ENCODE assay signal across 1 cellular context in the genomic region with DNA sequence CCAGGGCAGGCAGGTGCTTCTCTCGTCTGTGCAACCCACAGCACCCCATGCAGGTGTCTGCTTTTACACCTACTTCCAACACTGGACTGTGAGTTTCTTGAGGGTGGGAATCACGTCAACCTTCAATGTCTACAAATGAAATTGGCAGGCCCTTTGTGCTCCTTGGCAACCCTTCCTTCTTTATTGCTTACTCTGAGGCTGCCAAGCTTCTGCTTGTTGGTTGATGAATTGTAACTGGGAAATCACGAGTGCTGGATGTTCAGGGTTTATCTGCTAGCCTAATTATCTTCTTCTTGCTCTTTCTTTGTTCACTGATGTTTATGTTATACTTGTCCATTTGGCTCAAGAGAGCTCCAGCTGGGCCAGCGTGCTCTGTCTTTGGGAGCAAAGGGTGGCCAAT.
TF ChIP-seq lines count a peak whose summit lies in the region.

No MANE protein-coding gene starts in this region.

TF ChIP-seq in GM12878, 131 proteins besides CTCF, POLR2A, EP300 and RAD21:
- TF ChIP-seq FOXK2 (IDR thresholded peaks at IDR 0.05) (no peak), SIX5 (IDR thresholded peaks at IDR 0.05; ENCODE audit: low read depth, low read length, severe bottlenecking) (no peak), ZZZ3 (IDR thresholded peaks at IDR 0.05; ENCODE audit: control insufficient read depth, insufficient read length, low read depth) (no peak), KLF5 (IDR thresholded peaks at IDR 0.05; ENCODE audit: partially characterized antibody) (no peak), ATF7 (IDR thresholded peaks at IDR 0.05; ENCODE audit: low read depth) (no peak), MEF2B (IDR thresholded peaks at IDR 0.05; ENCODE audit: partially characterized antibody, poor library complexity, severe bottlenecking) (no peak), ZNF622 (IDR thresholded peaks at IDR 0.05) (no peak), ZNF384 (IDR thresholded peaks at IDR 0.05; ENCODE audit: borderline replicate concordance, low read depth, low read length) (no peak), ZNF217 (IDR thresholded peaks at IDR 0.05) (no peak), RCOR1 (conservative IDR thresholded peaks at IDR 0.05; ENCODE audit: low read depth, low read length) (no peak), CREM (IDR thresholded peaks at IDR 0.05; ENCODE audit: low read depth) (no peak), RBBP5 (conservative IDR thresholded peaks at IDR 0.05) (no peak), TCF3 (IDR thresholded peaks at IDR 0.05; ENCODE audit: borderline replicate concordance, insufficient read depth, low read depth, low read length) (no peak)
- TF ChIP-seq, protein P1, sequence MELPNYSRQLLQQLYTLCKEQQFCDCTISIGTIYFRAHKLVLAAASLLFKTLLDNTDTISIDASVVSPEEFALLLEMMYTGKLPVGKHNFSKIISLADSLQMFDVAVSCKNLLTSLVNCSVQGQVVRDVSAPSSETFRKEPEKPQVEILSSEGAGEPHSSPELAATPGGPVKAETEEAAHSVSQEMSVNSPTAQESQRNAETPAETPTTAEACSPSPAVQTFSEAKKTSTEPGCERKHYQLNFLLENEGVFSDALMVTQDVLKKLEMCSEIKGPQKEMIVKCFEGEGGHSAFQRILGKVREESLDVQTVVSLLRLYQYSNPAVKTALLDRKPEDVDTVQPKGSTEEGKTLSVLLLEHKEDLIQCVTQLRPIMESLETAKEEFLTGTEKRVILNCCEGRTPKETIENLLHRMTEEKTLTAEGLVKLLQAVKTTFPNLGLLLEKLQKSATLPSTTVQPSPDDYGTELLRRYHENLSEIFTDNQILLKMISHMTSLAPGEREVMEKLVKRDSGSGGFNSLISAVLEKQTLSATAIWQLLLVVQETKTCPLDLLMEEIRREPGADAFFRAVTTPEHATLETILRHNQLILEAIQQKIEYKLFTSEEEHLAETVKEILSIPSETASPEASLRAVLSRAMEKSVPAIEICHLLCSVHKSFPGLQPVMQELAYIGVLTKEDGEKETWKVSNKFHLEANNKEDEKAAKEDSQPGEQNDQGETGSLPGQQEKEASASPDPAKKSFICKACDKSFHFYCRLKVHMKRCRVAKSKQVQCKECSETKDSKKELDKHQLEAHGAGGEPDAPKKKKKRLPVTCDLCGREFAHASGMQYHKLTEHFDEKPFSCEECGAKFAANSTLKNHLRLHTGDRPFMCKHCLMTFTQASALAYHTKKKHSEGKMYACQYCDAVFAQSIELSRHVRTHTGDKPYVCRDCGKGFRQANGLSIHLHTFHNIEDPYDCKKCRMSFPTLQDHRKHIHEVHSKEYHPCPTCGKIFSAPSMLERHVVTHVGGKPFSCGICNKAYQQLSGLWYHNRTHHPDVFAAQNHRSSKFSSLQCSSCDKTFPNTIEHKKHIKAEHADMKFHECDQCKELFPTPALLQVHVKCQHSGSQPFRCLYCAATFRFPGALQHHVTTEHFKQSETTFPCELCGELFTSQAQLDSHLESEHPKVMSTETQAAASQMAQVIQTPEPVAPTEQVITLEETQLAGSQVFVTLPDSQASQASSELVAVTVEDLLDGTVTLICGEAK (IDR thresholded peaks at IDR 0.05; ENCODE audit: borderline replicate concordance), result no peak
- TF ChIP-seq, protein P2, sequence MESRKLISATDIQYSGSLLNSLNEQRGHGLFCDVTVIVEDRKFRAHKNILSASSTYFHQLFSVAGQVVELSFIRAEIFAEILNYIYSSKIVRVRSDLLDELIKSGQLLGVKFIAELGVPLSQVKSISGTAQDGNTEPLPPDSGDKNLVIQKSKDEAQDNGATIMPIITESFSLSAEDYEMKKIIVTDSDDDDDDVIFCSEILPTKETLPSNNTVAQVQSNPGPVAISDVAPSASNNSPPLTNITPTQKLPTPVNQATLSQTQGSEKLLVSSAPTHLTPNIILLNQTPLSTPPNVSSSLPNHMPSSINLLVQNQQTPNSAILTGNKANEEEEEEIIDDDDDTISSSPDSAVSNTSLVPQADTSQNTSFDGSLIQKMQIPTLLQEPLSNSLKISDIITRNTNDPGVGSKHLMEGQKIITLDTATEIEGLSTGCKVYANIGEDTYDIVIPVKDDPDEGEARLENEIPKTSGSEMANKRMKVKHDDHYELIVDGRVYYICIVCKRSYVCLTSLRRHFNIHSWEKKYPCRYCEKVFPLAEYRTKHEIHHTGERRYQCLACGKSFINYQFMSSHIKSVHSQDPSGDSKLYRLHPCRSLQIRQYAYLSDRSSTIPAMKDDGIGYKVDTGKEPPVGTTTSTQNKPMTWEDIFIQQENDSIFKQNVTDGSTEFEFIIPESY (IDR thresholded peaks at IDR 0.05), result no peak
- TF ChIP-seq, protein P3, sequence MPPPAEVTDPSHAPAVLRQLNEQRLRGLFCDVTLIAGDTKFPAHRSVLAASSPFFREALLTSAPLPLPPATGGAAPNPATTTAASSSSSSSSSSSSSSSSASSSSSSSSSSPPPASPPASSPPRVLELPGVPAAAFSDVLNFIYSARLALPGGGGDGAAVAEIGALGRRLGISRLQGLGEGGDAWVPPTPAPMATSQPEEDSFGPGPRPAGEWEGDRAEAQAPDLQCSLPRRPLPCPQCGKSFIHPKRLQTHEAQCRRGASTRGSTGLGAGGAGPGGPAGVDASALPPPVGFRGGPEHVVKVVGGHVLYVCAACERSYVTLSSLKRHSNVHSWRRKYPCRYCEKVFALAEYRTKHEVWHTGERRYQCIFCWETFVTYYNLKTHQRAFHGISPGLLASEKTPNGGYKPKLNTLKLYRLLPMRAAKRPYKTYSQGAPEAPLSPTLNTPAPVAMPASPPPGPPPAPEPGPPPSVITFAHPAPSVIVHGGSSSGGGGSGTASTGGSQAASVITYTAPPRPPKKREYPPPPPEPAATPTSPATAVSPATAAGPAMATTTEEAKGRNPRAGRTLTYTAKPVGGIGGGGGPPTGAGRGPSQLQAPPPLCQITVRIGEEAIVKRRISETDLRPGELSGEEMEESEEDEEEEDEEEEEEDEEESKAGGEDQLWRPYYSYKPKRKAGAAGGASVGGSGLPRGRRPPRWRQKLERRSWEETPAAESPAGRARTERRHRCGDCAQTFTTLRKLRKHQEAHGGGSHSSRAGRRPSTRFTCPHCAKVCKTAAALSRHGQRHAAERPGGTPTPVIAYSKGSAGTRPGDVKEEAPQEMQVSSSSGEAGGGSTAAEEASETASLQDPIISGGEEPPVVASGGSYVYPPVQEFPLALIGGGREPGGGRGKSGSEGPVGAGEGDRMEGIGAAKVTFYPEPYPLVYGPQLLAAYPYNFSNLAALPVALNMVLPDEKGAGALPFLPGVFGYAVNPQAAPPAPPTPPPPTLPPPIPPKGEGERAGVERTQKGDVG (CRISPR knock-in tag; IDR thresholded peaks at IDR 0.05), result no peak
- TF ChIP-seq, protein P4, sequence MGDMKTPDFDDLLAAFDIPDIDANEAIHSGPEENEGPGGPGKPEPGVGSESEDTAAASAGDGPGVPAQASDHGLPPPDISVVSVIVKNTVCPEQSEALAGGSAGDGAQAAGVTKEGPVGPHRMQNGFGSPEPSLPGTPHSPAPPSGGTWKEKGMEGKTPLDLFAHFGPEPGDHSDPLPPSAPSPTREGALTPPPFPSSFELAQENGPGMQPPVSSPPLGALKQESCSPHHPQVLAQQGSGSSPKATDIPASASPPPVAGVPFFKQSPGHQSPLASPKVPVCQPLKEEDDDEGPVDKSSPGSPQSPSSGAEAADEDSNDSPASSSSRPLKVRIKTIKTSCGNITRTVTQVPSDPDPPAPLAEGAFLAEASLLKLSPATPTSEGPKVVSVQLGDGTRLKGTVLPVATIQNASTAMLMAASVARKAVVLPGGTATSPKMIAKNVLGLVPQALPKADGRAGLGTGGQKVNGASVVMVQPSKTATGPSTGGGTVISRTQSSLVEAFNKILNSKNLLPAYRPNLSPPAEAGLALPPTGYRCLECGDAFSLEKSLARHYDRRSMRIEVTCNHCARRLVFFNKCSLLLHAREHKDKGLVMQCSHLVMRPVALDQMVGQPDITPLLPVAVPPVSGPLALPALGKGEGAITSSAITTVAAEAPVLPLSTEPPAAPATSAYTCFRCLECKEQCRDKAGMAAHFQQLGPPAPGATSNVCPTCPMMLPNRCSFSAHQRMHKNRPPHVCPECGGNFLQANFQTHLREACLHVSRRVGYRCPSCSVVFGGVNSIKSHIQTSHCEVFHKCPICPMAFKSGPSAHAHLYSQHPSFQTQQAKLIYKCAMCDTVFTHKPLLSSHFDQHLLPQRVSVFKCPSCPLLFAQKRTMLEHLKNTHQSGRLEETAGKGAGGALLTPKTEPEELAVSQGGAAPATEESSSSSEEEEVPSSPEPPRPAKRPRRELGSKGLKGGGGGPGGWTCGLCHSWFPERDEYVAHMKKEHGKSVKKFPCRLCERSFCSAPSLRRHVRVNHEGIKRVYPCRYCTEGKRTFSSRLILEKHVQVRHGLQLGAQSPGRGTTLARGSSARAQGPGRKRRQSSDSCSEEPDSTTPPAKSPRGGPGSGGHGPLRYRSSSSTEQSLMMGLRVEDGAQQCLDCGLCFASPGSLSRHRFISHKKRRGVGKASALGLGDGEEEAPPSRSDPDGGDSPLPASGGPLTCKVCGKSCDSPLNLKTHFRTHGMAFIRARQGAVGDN (IDR thresholded peaks at IDR 0.05), result no peak
- TF ChIP-seq, protein P5, sequence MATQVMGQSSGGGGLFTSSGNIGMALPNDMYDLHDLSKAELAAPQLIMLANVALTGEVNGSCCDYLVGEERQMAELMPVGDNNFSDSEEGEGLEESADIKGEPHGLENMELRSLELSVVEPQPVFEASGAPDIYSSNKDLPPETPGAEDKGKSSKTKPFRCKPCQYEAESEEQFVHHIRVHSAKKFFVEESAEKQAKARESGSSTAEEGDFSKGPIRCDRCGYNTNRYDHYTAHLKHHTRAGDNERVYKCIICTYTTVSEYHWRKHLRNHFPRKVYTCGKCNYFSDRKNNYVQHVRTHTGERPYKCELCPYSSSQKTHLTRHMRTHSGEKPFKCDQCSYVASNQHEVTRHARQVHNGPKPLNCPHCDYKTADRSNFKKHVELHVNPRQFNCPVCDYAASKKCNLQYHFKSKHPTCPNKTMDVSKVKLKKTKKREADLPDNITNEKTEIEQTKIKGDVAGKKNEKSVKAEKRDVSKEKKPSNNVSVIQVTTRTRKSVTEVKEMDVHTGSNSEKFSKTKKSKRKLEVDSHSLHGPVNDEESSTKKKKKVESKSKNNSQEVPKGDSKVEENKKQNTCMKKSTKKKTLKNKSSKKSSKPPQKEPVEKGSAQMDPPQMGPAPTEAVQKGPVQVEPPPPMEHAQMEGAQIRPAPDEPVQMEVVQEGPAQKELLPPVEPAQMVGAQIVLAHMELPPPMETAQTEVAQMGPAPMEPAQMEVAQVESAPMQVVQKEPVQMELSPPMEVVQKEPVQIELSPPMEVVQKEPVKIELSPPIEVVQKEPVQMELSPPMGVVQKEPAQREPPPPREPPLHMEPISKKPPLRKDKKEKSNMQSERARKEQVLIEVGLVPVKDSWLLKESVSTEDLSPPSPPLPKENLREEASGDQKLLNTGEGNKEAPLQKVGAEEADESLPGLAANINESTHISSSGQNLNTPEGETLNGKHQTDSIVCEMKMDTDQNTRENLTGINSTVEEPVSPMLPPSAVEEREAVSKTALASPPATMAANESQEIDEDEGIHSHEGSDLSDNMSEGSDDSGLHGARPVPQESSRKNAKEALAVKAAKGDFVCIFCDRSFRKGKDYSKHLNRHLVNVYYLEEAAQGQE (IDR thresholded peaks at IDR 0.05; ENCODE audit: low read depth, low read length), result no peak
- TF ChIP-seq, protein P6, sequence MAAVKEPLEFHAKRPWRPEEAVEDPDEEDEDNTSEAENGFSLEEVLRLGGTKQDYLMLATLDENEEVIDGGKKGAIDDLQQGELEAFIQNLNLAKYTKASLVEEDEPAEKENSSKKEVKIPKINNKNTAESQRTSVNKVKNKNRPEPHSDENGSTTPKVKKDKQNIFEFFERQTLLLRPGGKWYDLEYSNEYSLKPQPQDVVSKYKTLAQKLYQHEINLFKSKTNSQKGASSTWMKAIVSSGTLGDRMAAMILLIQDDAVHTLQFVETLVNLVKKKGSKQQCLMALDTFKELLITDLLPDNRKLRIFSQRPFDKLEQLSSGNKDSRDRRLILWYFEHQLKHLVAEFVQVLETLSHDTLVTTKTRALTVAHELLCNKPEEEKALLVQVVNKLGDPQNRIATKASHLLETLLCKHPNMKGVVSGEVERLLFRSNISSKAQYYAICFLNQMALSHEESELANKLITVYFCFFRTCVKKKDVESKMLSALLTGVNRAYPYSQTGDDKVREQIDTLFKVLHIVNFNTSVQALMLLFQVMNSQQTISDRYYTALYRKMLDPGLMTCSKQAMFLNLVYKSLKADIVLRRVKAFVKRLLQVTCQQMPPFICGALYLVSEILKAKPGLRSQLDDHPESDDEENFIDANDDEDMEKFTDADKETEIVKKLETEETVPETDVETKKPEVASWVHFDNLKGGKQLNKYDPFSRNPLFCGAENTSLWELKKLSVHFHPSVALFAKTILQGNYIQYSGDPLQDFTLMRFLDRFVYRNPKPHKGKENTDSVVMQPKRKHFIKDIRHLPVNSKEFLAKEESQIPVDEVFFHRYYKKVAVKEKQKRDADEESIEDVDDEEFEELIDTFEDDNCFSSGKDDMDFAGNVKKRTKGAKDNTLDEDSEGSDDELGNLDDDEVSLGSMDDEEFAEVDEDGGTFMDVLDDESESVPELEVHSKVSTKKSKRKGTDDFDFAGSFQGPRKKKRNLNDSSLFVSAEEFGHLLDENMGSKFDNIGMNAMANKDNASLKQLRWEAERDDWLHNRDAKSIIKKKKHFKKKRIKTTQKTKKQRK (IDR thresholded peaks at IDR 0.05; ENCODE audit: low read depth, low read length), result no peak
TF ChIP-seq in GM12878: peak in this region for 0.
